Comparison of ENCODE assay signal across 8 cellular contexts in genomic region chr12:12723147-12723680, GRCh38. TPM values are rescaled to one million over a fixed set of nuclear protein-coding genes. Genes with fewer than 3 reads are reported as not detected.
DNase-seq lines count a peak whose midpoint lies in the region; ATAC-seq and TF ChIP-seq lines count a peak whose summit lies in the region.

No MANE protein-coding gene starts in this region.

- H3K9me3 ChIP-seq in AG04450 (ENCODE audit: control insufficient read depth, insufficient read depth, low read length) (no peaks in the 10 kb centered on the region), adipocyte (ENCODE audit: control insufficient read depth, low read length) (no peaks in the 10 kb centered on the region), tibial nerve (no peaks in the 10 kb centered on the region)

- peak overlapping the region; percentile 84 for H3K27ac ChIP-seq in AG04450 (ENCODE audit: low read depth, low read length)
- peak overlapping the region; percentile 97 for H3K27ac ChIP-seq in layer of hippocampus (ENCODE audit: low read depth, low read length)
- H3K27ac ChIP-seq in tibial nerve = peak overlapping the region; percentile 96 to 100 (median 100)

- 12 to 16% methylated on average over 11 of the region's 11 CpGs for WGBS in tibial nerve, 2 donors

- no peak for ATAC-seq in GM21717 (IDR thresholded peaks at IDR 0.05; ENCODE audit: unreplicated experiment)

- peaks cover 46% of the 10 kb centered on the region for H3K4me1 ChIP-seq in adipocyte (ENCODE audit: control insufficient read depth, insufficient read depth, low read length)
- peaks cover 0 to 55% (median 41%) of the 10 kb centered on the region in 4 donors for H3K4me1 ChIP-seq in tibial nerve

- no peak for DNase-seq in AG04450 (ENCODE audit: low read depth, low spot score)
- no peak for DNase-seq in HFF-Myc (ENCODE audit: extremely low read depth, low read depth)
- DNase-seq in adipocyte (ENCODE audit: low read depth) = no peak
- DNase-seq in tibial nerve (ENCODE audit: low spot score in 2 of 2) = no peak
- DNase-seq in germinal center (ENCODE audit: low spot score) = no peak
- DNase-seq in SIG-M5 treated with dmso at 0.1 percent for 504 hours (lab: John Stamatoyannopoulos, UW; ENCODE audit: unreplicated experiment) = no peak

- no peak for TF ChIP-seq CTCF in AG04450 (IDR thresholded peaks at IDR 0.05; ENCODE audit: low read depth, low read length)
- TF ChIP-seq CTCF in HFF-Myc (IDR thresholded peaks at IDR 0.05; ENCODE audit: low read depth, low read length, missing control alignments) = no peak
- TF ChIP-seq CTCF in tibial nerve (IDR thresholded peaks at IDR 0.05) = no peak

- no peaks in the 10 kb centered on the region for H3K27me3 ChIP-seq in AG04450 (ENCODE audit: control insufficient read depth, insufficient read depth, low read length)
- no peaks in the 10 kb centered on the region for H3K27me3 ChIP-seq in adipocyte (replicated peaks; ENCODE audit: control insufficient read depth, insufficient read depth, low read length)
- H3K27me3 ChIP-seq in layer of hippocampus (ENCODE audit: control insufficient read depth, insufficient read depth, low read length) = no peaks in the 10 kb centered on the region
- no peaks in the 10 kb centered on the region for H3K27me3 ChIP-seq in tibial nerve

- H3K4me3 ChIP-seq in AG04450 (ENCODE audit: low read depth, low read length) (peak overlapping the region; percentile 86), HFF-Myc (replicated peaks; ENCODE audit: low read depth, low read length) (peak overlapping the region; percentile 89), adipocyte (ENCODE audit: low read length) (peak overlapping the region; percentile 99), tibial nerve (peak overlapping the region; percentile 77 to 86 (median 82))

- no peak for TF ChIP-seq POLR2A in tibial nerve (IDR thresholded peaks at IDR 0.05)

- POLR2A ChIA-PET in AG04450 (lab: Yijun Ruan, JAX) = no interaction called here

- TF ChIP-seq EP300 in tibial nerve (IDR thresholded peaks at IDR 0.05) = no peak

- peaks cover 23% of the 10 kb centered on the region for H3K36me3 ChIP-seq in adipocyte (ENCODE audit: control insufficient read depth, insufficient read depth, low read length, severe bottlenecking)
- H3K36me3 ChIP-seq in tibial nerve = peaks cover 0 to 19% (median 0%) of the 10 kb centered on the region in 3 donors

- H3K9ac ChIP-seq in adipocyte (ENCODE audit: low read length) = peak overlapping the region; percentile 99

- CTCF ChIA-PET in AG04450 (lab: Charles Lee) = no interaction called here

RNA-seq across cellular contexts. Expression of gene CDKN1B, which starts 6.0 kb away (rescaled TPM):
- polyA plus RNA-seq in AG04450 (2011; rRNA removed) = 17.9 and 23.1 TPM in 2 replicates
- polyA minus RNA-seq in AG04450 (2011; rRNA and poly(A)+ RNA removed) = 16.0 and 16.6 TPM in 2 replicates
- 100 to 1,000 TPM in 3 of 4 donors, 10 to 100 TPM in 1; 77.4 to 142 (median 114) TPM for total RNA-seq in tibial nerve

RNA-seq across cellular contexts. Expression of gene GPR19, which starts 27.2 kb away (rescaled TPM):
- 0.09 and 0.16 TPM in 2 replicates for polyA plus RNA-seq in AG04450 (2011; rRNA removed)
- not detected in 2 replicates for polyA minus RNA-seq in AG04450 (2011; rRNA and poly(A)+ RNA removed)
- total RNA-seq in tibial nerve = 1 to 10 TPM in 1 of 4 donors, not detected in 3; 1.3 TPM
